In the genomic region with DNA sequence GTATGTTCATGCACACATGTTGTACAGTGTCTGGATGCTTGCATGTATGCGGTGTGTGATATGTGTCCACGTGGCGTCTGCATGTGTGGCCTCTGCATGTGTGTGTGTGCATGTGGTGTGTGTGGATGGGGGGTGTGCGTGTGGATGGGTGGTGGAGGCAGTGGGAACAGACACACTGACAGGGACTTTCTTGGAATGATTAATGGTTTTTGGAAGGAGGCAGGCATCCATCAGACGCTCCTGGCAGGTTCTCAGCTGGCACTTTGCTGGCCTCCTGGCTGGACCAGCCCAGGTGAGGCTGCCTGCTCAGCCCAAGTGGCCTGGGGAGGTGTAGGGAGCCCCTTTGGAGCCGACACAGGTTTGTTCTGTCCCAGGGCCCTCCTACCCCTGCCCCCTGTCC, we compare ENCODE assay signal across 20 cellular contexts.
"Had no signal": no experiment of that assay in that cellular context is flagged by ENCODE, and none has a peak within 500 bp of the region (broad histone marks: within the 10 kb centered on the region; RNA-seq: fewer than 3 reads in every experiment).

No MANE protein-coding gene starts in this region.

- H3K9me3 Mint-ChIP-seq: activated B cell treated with CpG ODN at 0.5 μM for 24 hours; activated CD4-positive, alpha-beta memory T cell treated with anti-CD3 and anti-CD28 coated beads for 36 hours; activated naive CD4-positive, alpha-beta T cell treated with anti-CD3 and anti-CD28 coated beads for 36 hours; central memory CD8-positive, alpha-beta T cell had no signal

- DNase-seq: activated B cell treated with CpG ODN at 0.5 μM for 24 hours; activated CD4-positive, alpha-beta memory T cell treated with anti-CD3 and anti-CD28 coated beads for 36 hours; activated CD4-positive, alpha-beta T cell treated with anti-CD3 and anti-CD28 coated beads for 4 hours; activated CD8-positive, alpha-beta memory T cell treated with anti-CD3 and anti-CD28 coated beads, Interleukin-2, amount 10 ng/mL, durations not matched to agents 7 days and 5 days; activated naive CD4-positive, alpha-beta T cell treated with anti-CD3 and anti-CD28 coated beads for 36 hours; activated T-cell treated with anti-CD3 and anti-CD28 coated beads, Interleukin-2, amount 50 U/mL, for 1 hour; brain microvascular endothelial cell; erythroblast; heart left ventricle; left lung; mammary epithelial cell; mucosa of descending colon; naive B cell; stimulated activated naive B cell treated with anti-CD40 and anti-IgM and Interleukin-4, amounts not matched to agents 10 μg/mL and 1 μg/mL and 100 μg/mL, for 72 hours had no signal

- H2AFZ ChIP-seq: parathyroid adenoma had no signal

- H3K9me3 ChIP-seq: heart left ventricle, left lung, mucosa of descending colon, neutrophil, thoracic aorta had no signal

- H3K27ac Mint-ChIP-seq: activated B cell treated with CpG ODN at 0.5 μM for 24 hours; activated CD4-positive, alpha-beta memory T cell treated with anti-CD3 and anti-CD28 coated beads for 36 hours; activated CD8-positive, alpha-beta memory T cell treated with anti-CD3 and anti-CD28 coated beads, Interleukin-2, amount 10 ng/mL, durations not matched to agents 7 days and 5 days; activated naive CD4-positive, alpha-beta T cell treated with anti-CD3 and anti-CD28 coated beads for 36 hours; stimulated activated naive B cell treated with anti-CD40 and anti-IgM and Interleukin-4, amounts not matched to agents 10 μg/mL and 1 μg/mL and 100 μg/mL, for 72 hours had no signal

- H3K27ac ChIP-seq: brain microvascular endothelial cell, left lung, neutrophil, parathyroid adenoma had no signal

- ATAC-seq: activated CD8-positive, alpha-beta memory T cell treated with anti-CD3 and anti-CD28 coated beads, Interleukin-2, amount 10 ng/mL, durations not matched to agents 7 days and 5 days; mucosa of descending colon; stimulated activated naive B cell treated with anti-CD40 and anti-IgM and Interleukin-4, amounts not matched to agents 10 μg/mL and 1 μg/mL and 100 μg/mL, for 72 hours had no signal

- H3K4me3 ChIP-seq: coronary artery, heart left ventricle, left lung, mucosa of descending colon, thoracic aorta had no signal

- H3K4me1 Mint-ChIP-seq: central memory CD8-positive, alpha-beta T cell had no signal

- H3K27me3 ChIP-seq: brain microvascular endothelial cell had no signal

- H3K4me3 Mint-ChIP-seq: activated B cell treated with CpG ODN at 0.5 μM for 24 hours; activated CD4-positive, alpha-beta memory T cell treated with anti-CD3 and anti-CD28 coated beads for 36 hours; activated CD8-positive, alpha-beta memory T cell treated with anti-CD3 and anti-CD28 coated beads, Interleukin-2, amount 10 ng/mL, durations not matched to agents 7 days and 5 days; activated naive CD4-positive, alpha-beta T cell treated with anti-CD3 and anti-CD28 coated beads for 36 hours; central memory CD8-positive, alpha-beta T cell; stimulated activated naive B cell treated with anti-CD40 and anti-IgM and Interleukin-4, amounts not matched to agents 10 μg/mL and 1 μg/mL and 100 μg/mL, for 72 hours had no signal

- H3K9ac ChIP-seq: parathyroid adenoma had no signal

- H3K36me3 ChIP-seq: brain microvascular endothelial cell, heart left ventricle, left lung, neutrophil, thoracic aorta had no signal

- FAIRE-seq: frontal cortex had no signal

- H3K36me3 Mint-ChIP-seq: activated CD4-positive, alpha-beta memory T cell treated with anti-CD3 and anti-CD28 coated beads for 36 hours; activated CD8-positive, alpha-beta memory T cell treated with anti-CD3 and anti-CD28 coated beads, Interleukin-2, amount 10 ng/mL, durations not matched to agents 7 days and 5 days; naive B cell had no signal
